In genomic region chr13:114025432-114026127, GRCh38 we compare ENCODE assay signal across 9 cellular contexts. TPM values are rescaled to one million over a fixed set of nuclear protein-coding genes. Genes with fewer than 3 reads are reported as not detected.
DNase-seq lines count a peak whose midpoint lies in the region; ATAC-seq and TF ChIP-seq lines count a peak whose summit lies in the region.
"Had no signal": no experiment of that assay in that cellular context is flagged by ENCODE, and none has a peak within 500 bp of the region (broad histone marks: within the 10 kb centered on the region; RNA-seq: fewer than 3 reads in every experiment).

No MANE protein-coding gene starts in this region.

- H3K36me3 Mint-ChIP-seq in chondrocyte (ENCODE audit: low read depth) = peaks cover 18% of the 10 kb centered on the region

- peak overlapping the region; percentile 49 for H3K9ac ChIP-seq in HUES6 (ENCODE audit: low read length)

- no peak overlapping the region for H3K4me3 Mint-ChIP-seq in chondrocyte (ENCODE audit: unreplicated experiment)

- H3K27me3 Mint-ChIP-seq in chondrocyte (ENCODE audit: low read depth) = no peaks in the 10 kb centered on the region

- peak overlapping the region; percentile 76 for H3K27ac Mint-ChIP-seq in chondrocyte (ENCODE audit: unreplicated experiment)

- H3K27ac ChIP-seq in AG04450 (ENCODE audit: low read depth, low read length) (peak overlapping the region; percentile 47), HUES6 (ENCODE audit: low read depth, low read length) (no peak overlapping the region), muscle layer of duodenum (ENCODE audit: low read length) (peak overlapping the region; percentile 16)

- H3K4me3 ChIP-seq in AG04450 (ENCODE audit: low read depth, low read length) (no peak overlapping the region), HUES6 (ENCODE audit: low read depth, low read length) (no peak overlapping the region), muscle layer of duodenum (ENCODE audit: low read depth in 1 of 2, low read length in 2 of 2) (no peak overlapping the region)

- H3K4me1 Mint-ChIP-seq in chondrocyte (ENCODE audit: low read depth) = peaks cover 29% of the 10 kb centered on the region

- H3K9me3 ChIP-seq in AG04450 (ENCODE audit: control insufficient read depth, insufficient read depth, low read length) (peaks cover 6% of the 10 kb centered on the region; the same call in 1 of the 2 replicates), HUES6 (ENCODE audit: control insufficient read depth, insufficient read depth, low read depth, low read length) (no peaks in the 10 kb centered on the region), muscle layer of duodenum (ENCODE audit: control insufficient read depth in 1 of 2, low read length in 2 of 2) (no peaks in the 10 kb centered on the region)

- no peaks in the 10 kb centered on the region for H3K9me3 Mint-ChIP-seq in chondrocyte (ENCODE audit: low read depth)

- H3K4me1 ChIP-seq in HUES6 (ENCODE audit: control insufficient read depth, insufficient read depth, low read length) (peaks cover 13% of the 10 kb centered on the region; the same call in 1 of the 2 replicates), muscle layer of duodenum (ENCODE audit: control insufficient read depth in 1 of 2, insufficient read depth in 2 of 2, low read length in 2 of 2) (peaks cover 11 to 27% of the 10 kb centered on the region in 2 donors)

- DNase-seq in AG04450 (ENCODE audit: low read depth, low spot score) (peak; percentile 58), chondrocyte (ENCODE audit: low spot score) (no peak), GM19238 (ENCODE audit: insufficient read length, low spot score) (no peak)
- DNase-seq in activated CD4-positive, alpha-beta T cell treated with anti-CD3 and anti-CD28 coated beads, Interleukin-2, amount 50 U/mL, for 1 hour = no peak
- DNase-seq: DMS79 had no signal

- CTCF ChIA-PET in AG04450 (lab: Charles Lee) = interaction anchor here (0.6 to 1.2 kb wide), 5 partner anchors 10 to 243 kb away, joined by 3 read pairs; no protein-coding TSS in a partner anchor

- POLR2A ChIA-PET in AG04450 (lab: Yijun Ruan, JAX) = interaction anchor here (0.9 to 1.5 kb wide), 3 partner anchors 9 to 40 kb away, joined by 3 to 4 read pairs (median 3); no protein-coding TSS in a partner anchor

- H3K36me3 ChIP-seq in HUES6 (ENCODE audit: control insufficient read depth, insufficient read depth, low read length) (peaks cover 10% of the 10 kb centered on the region), muscle layer of duodenum (ENCODE audit: control insufficient read depth in 1 of 2, insufficient read depth in 2 of 2, low read length in 2 of 2) (peaks cover 14 to 44% of the 10 kb centered on the region in 2 donors)

- ATAC-seq in HG02610 (IDR thresholded peaks at IDR 0.05; ENCODE audit: unreplicated experiment) (no peak), HG03139 (IDR thresholded peaks at IDR 0.05; ENCODE audit: unreplicated experiment) (no peak)

- TF ChIP-seq CTCF in AG04450 (IDR thresholded peaks at IDR 0.05; ENCODE audit: low read depth, low read length) = peak; percentile 41
- peak; percentile 48 for TF ChIP-seq CTCF in chondrocyte (IDR thresholded peaks at IDR 0.05)

- H3K27me3 ChIP-seq in AG04450 (ENCODE audit: control insufficient read depth, insufficient read depth, low read length) (no peaks in the 10 kb centered on the region), HUES6 (ENCODE audit: control insufficient read depth, insufficient read depth, low read length) (no peaks in the 10 kb centered on the region), muscle layer of duodenum (ENCODE audit: low read depth, low read length) (no peaks in the 10 kb centered on the region)

RNA-seq across cellular contexts. Expression of gene C13orf46, which starts 51.7 kb away (rescaled TPM):
- polyA plus RNA-seq in AG04450 (2011; rRNA removed) = 0.35 and 0.51 TPM in 2 replicates
- 0.70 and 1.7 TPM in 2 replicates for polyA minus RNA-seq in AG04450 (2011; rRNA and poly(A)+ RNA removed)
- 1.7 to 2.2 TPM (median 2.0 TPM) in 3 replicates for total RNA-seq in chondrocyte
